In genomic region chr9:27529316-27530278, GRCh38 we compare ENCODE assay signal across 8 cellular contexts. TPM values are rescaled to one million over a fixed set of nuclear protein-coding genes. Genes with fewer than 3 reads are reported as not detected.
A peak's percentile ranks its signal among the peaks of the same experiment; 100 is the strongest.
DNase-seq lines count a peak whose midpoint lies in the region; ATAC-seq and TF ChIP-seq lines count a peak whose summit lies in the region.

Gene MOB3B (minus strand): TSS chr9:27529814. CDS start chr9:27455550, 74,264 bp downstream.

- WGBS in gastroesophageal sphincter (ENCODE audit: low coverage in 1 of 2), 2 donors, result 46 to 64% methylated on average over 3 to 4 of the region's 74 CpGs

- H3K27ac ChIP-seq in gastroesophageal sphincter (peak within 1 kb of the TSS; percentile 93 to 99 (median 95)), neutrophil (no peak within 1 kb of the TSS)

- DNase-seq in DMS 273 treated with DMSO at 0.1 percent for 48 hours (lab: John Stamatoyannopoulos, UW) (peak; percentile 54), HuH-7 (ENCODE audit: low spot score) (peak; percentile 63), SHP77 (lab: John Stamatoyannopoulos, UW) (peak; percentile 65 to 73)
- peak; percentile 80 for DNase-seq in activated naive CD4-positive, alpha-beta T cell treated with anti-CD3 and anti-CD28 coated beads for 36 hours

- TF ChIP-seq CTCF in gastroesophageal sphincter (IDR thresholded peaks at IDR 0.05), result peak; percentile 96 to 98 (median 98)
- peak; percentile 91 for TF ChIP-seq CTCF in neutrophil (IDR thresholded peaks at IDR 0.05)
- TF ChIP-seq CTCF in subcutaneous adipose tissue (IDR thresholded peaks at IDR 0.05; ENCODE audit: low read depth), result no peak

- intact Hi-C loops in activated naive CD4-positive, alpha-beta T cell treated with anti-CD3 and anti-CD28 coated beads for 36 hours (cut with micrococcal nuclease), result loop anchor here (1.0 to 5.0 kb wide), 7 partner anchors 24 to 637 kb away; partner anchors contain the start of genes C9orf72 and CAAP1

- H3K4me3 ChIP-seq in gastroesophageal sphincter (peak within 1 kb of the TSS; percentile 81), neutrophil (ENCODE audit: low read depth in 1 of 2, low read length in 1 of 2) (peak within 1 kb of the TSS; percentile 59 to 65)

- H3K9me3 Mint-ChIP-seq in activated naive CD4-positive, alpha-beta T cell treated with anti-CD3 and anti-CD28 coated beads for 36 hours, result no peaks in the 10 kb centered on the region

- peak within 1 kb of the TSS; percentile 86 for H3K4me3 Mint-ChIP-seq in activated naive CD4-positive, alpha-beta T cell treated with anti-CD3 and anti-CD28 coated beads for 36 hours

- peaks cover 8% of the 10 kb centered on the region for H3K27me3 Mint-ChIP-seq in activated naive CD4-positive, alpha-beta T cell treated with anti-CD3 and anti-CD28 coated beads for 36 hours (ENCODE audit: low read depth)

- H3K9me3 ChIP-seq in gastroesophageal sphincter (no peaks in the 10 kb centered on the region), neutrophil (no peaks in the 10 kb centered on the region)

- peaks cover 10% of the 10 kb centered on the region for H3K4me1 Mint-ChIP-seq in activated naive CD4-positive, alpha-beta T cell treated with anti-CD3 and anti-CD28 coated beads for 36 hours (ENCODE audit: low read depth)

- H3K27me3 ChIP-seq in gastroesophageal sphincter (no peaks in the 10 kb centered on the region), neutrophil (peaks cover 61% of the 10 kb centered on the region)

- H3K4me1 ChIP-seq in gastroesophageal sphincter (peaks cover 0 to 56% (median 5%) of the 10 kb centered on the region in 3 donors), neutrophil (ENCODE audit: control insufficient read depth in 1 of 2, insufficient read depth in 1 of 2, low read depth in 1 of 2, low read length in 1 of 2) (peaks cover 16 to 21% of the 10 kb centered on the region in 2 experiments)

- H3K36me3 ChIP-seq in gastroesophageal sphincter (no peaks in the 10 kb centered on the region), neutrophil (peaks cover 1% of the 10 kb centered on the region)

- peaks cover 1% of the 10 kb centered on the region for H3K36me3 Mint-ChIP-seq in activated naive CD4-positive, alpha-beta T cell treated with anti-CD3 and anti-CD28 coated beads for 36 hours (ENCODE audit: low read depth)

- TF ChIP-seq POLR2A in gastroesophageal sphincter (IDR thresholded peaks at IDR 0.05), result peak in 1 of 2 donors; percentile 58

- CTCF ChIA-PET in activated naive CD4-positive, alpha-beta T cell treated with anti-CD3 and anti-CD28 coated beads for 36 hours (lab: Charles Lee), result interaction anchor here (0.6 to 3.4 kb wide), 25 partner anchors 9 to 243 kb away, joined by 3 to 41 read pairs (median 4); no protein-coding TSS in a partner anchor

- TF ChIP-seq EP300 in gastroesophageal sphincter (IDR thresholded peaks at IDR 0.05), result no peak

- peak within 1 kb of the TSS; percentile 86 for H3K27ac Mint-ChIP-seq in activated naive CD4-positive, alpha-beta T cell treated with anti-CD3 and anti-CD28 coated beads for 36 hours

- ATAC-seq in GM21515 (IDR thresholded peaks at IDR 0.05; ENCODE audit: unreplicated experiment), result peak; percentile 83
- peak; percentile 71 for ATAC-seq in gastroesophageal sphincter

RNA-seq across cellular contexts. Expression of gene MOB3B, which starts in this region (rescaled TPM):
- total RNA-seq in activated naive CD4-positive, alpha-beta T cell treated with anti-CD3 and anti-CD28 coated beads for 36 hours, result 1 to 10 TPM; 3.0 to 3.2 TPM
- total RNA-seq in gastroesophageal sphincter (10 to 100 TPM; 10.2 to 12.4 (median 11.6) TPM), subcutaneous adipose tissue (10 to 100 TPM; 11.9 to 13.4 (median 12.6) TPM)
